Comparison of ENCODE assay signal across 29 cellular contexts in the genomic region with DNA sequence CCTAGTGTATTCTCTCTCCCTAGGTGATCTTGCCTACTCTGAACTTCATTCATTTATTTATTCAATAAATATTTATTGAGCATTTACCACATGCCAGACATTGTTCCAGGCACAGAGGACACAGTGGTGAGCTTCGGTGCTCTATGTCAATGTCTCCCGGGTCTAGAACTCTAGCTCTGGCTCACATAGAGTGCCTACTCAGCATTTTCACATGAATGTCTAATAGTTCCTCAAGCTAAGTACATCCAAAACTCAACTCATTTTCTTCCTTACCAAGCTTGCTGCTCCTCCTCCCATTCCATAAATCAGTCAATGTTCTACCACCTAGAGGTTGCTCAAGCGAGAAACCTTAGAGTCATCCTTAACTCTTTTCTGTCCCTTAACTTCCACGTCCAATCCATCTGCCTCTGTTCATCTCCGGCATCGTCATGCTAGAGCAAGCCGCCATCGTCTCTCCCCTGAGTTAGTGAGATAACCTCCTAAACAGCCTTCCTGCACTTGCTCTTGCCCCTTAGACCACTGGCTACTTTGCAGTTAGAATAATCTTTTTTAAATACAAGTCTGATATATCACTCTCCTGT.
"Had no signal": no experiment of that assay in that cellular context is flagged by ENCODE, and none has a peak within 500 bp of the region (broad histone marks: within the 10 kb centered on the region; RNA-seq: fewer than 3 reads in every experiment).

No MANE protein-coding gene starts in this region.

- H3K9me3 ChIP-seq: ascending aorta, breast epithelium, colonic mucosa, esophagus squamous epithelium, heart left ventricle had no signal

- FAIRE-seq: endometrium, endothelial cell of umbilical vein, frontal cortex had no signal

- ATAC-seq: activated naive CD4-positive, alpha-beta T cell treated with anti-CD3 and anti-CD28 coated beads, Interleukin-2, amount 50 U/mL, for 72 hours; activated T-cell treated with anti-CD3 and anti-CD28 coated beads, Interleukin-2, amount 50 U/mL, for 72 hours; heart left ventricle had no signal

- H3K9me3 Mint-ChIP-seq: activated CD4-positive, alpha-beta memory T cell treated with anti-CD3 and anti-CD28 coated beads, Interleukin-2, amount 10 ng/mL, durations not matched to agents 7 days and 5 days; activated CD4-positive, alpha-beta T cell treated with anti-CD3 and anti-CD28 coated beads, Interleukin-2, amount 10 ng/mL, durations not matched to agents 7 days and 5 days; activated naive CD4-positive, alpha-beta T cell treated with anti-CD3 and anti-CD28 coated beads, Interleukin-2, amount 10 ng/mL, durations not matched to agents 7 days and 5 days; activated naive CD4-positive, alpha-beta T cell treated with anti-CD3 and anti-CD28 coated beads, Interleukin-2, amount 50 U/mL, for 72 hours; activated naive CD8-positive, alpha-beta T cell treated with anti-CD3 and anti-CD28 coated beads, Interleukin-2, amount 10 ng/mL, durations not matched to agents 7 days and 5 days; activated T-cell treated with anti-CD3 and anti-CD28 coated beads, Interleukin-2, amount 50 U/mL, for 24 hours; activated T-cell treated with anti-CD3 and anti-CD28 coated beads, Interleukin-2, amount 50 U/mL, for 72 hours had no signal

- H3K27me3 ChIP-seq: ascending aorta, cardiac muscle cell, colonic mucosa had no signal

- H3K4me1 Mint-ChIP-seq: activated CD4-positive, alpha-beta memory T cell treated with anti-CD3 and anti-CD28 coated beads, Interleukin-2, amount 10 ng/mL, durations not matched to agents 7 days and 5 days; activated CD4-positive, alpha-beta T cell treated with anti-CD3 and anti-CD28 coated beads, Interleukin-2, amount 10 ng/mL, durations not matched to agents 7 days and 5 days; activated naive CD4-positive, alpha-beta T cell treated with anti-CD3 and anti-CD28 coated beads, Interleukin-2, amount 10 ng/mL, durations not matched to agents 7 days and 5 days; activated naive CD8-positive, alpha-beta T cell treated with anti-CD3 and anti-CD28 coated beads, Interleukin-2, amount 10 ng/mL, durations not matched to agents 7 days and 5 days had no signal

- H3K4me3 ChIP-seq: ascending aorta, breast epithelium, cardiac muscle cell, colonic mucosa, esophagus squamous epithelium, heart left ventricle had no signal

- H3K4me1 ChIP-seq: ascending aorta, breast epithelium, esophagus squamous epithelium, heart left ventricle had no signal

- DNase-seq: activated CD4-positive, alpha-beta memory T cell treated with anti-CD3 and anti-CD28 coated beads, Interleukin-2, amount 10 ng/mL, durations not matched to agents 7 days and 5 days; activated CD4-positive, alpha-beta T cell treated with anti-CD3 and anti-CD28 coated beads for 1 hour; activated CD4-positive, alpha-beta T cell treated with anti-CD3 and anti-CD28 coated beads for 4 hours; activated CD4-positive, alpha-beta T cell treated with anti-CD3 and anti-CD28 coated beads, Interleukin-2, amount 10 ng/mL, durations not matched to agents 7 days and 5 days; activated CD4-positive, alpha-beta T cell treated with anti-CD3 and anti-CD28 coated beads, Interleukin-2, amount 50 U/mL, for 4 hours; activated CD8-positive, alpha-beta memory T cell treated with anti-CD3 and anti-CD28 coated beads, Interleukin-2, amount 50 U/mL, for 48 hours; activated gamma-delta T cell; activated naive CD4-positive, alpha-beta T cell; activated naive CD4-positive, alpha-beta T cell treated with anti-CD3 and anti-CD28 coated beads, Interleukin-2, amount 10 ng/mL, durations not matched to agents 7 days and 5 days; activated naive CD8-positive, alpha-beta T cell treated with anti-CD3 and anti-CD28 coated beads, Interleukin-2, amount 10 ng/mL, durations not matched to agents 7 days and 5 days; activated T-cell treated with anti-CD3 and anti-CD28 coated beads for 4 hours; activated T-cell treated with anti-CD3 and anti-CD28 coated beads, Interleukin-2, amount 50 U/mL, for 24 hours; activated T-cell treated with anti-CD3 and anti-CD28 coated beads, Interleukin-2, amount 50 U/mL, for 72 hours; central memory CD4-positive, alpha-beta T cell; cerebellar nuclear complex; colonic mucosa; effector CD8-positive, alpha-beta T cell; esophagus squamous epithelium; heart left ventricle; T-helper 2 cell had no signal

- H3K4me3 Mint-ChIP-seq: activated CD4-positive, alpha-beta memory T cell treated with anti-CD3 and anti-CD28 coated beads, Interleukin-2, amount 10 ng/mL, durations not matched to agents 7 days and 5 days; activated CD4-positive, alpha-beta T cell treated with anti-CD3 and anti-CD28 coated beads, Interleukin-2, amount 10 ng/mL, durations not matched to agents 7 days and 5 days; activated naive CD4-positive, alpha-beta T cell treated with anti-CD3 and anti-CD28 coated beads, Interleukin-2, amount 10 ng/mL, durations not matched to agents 7 days and 5 days; activated naive CD8-positive, alpha-beta T cell treated with anti-CD3 and anti-CD28 coated beads, Interleukin-2, amount 10 ng/mL, durations not matched to agents 7 days and 5 days; activated T-cell treated with anti-CD3 and anti-CD28 coated beads, Interleukin-2, amount 50 U/mL, for 24 hours; activated T-cell treated with anti-CD3 and anti-CD28 coated beads, Interleukin-2, amount 50 U/mL, for 72 hours; brain had no signal

- H3K36me3 ChIP-seq: ascending aorta, breast epithelium, cardiac muscle cell, colonic mucosa, esophagus squamous epithelium, heart left ventricle had no signal

- H3K27ac Mint-ChIP-seq: activated CD4-positive, alpha-beta memory T cell treated with anti-CD3 and anti-CD28 coated beads, Interleukin-2, amount 10 ng/mL, durations not matched to agents 7 days and 5 days; activated CD4-positive, alpha-beta T cell treated with anti-CD3 and anti-CD28 coated beads, Interleukin-2, amount 10 ng/mL, durations not matched to agents 7 days and 5 days; activated naive CD4-positive, alpha-beta T cell treated with anti-CD3 and anti-CD28 coated beads, Interleukin-2, amount 10 ng/mL, durations not matched to agents 7 days and 5 days; activated naive CD4-positive, alpha-beta T cell treated with anti-CD3 and anti-CD28 coated beads, Interleukin-2, amount 50 U/mL, for 72 hours; activated naive CD8-positive, alpha-beta T cell treated with anti-CD3 and anti-CD28 coated beads, Interleukin-2, amount 10 ng/mL, durations not matched to agents 7 days and 5 days; activated T-cell treated with anti-CD3 and anti-CD28 coated beads, Interleukin-2, amount 50 U/mL, for 24 hours; activated T-cell treated with anti-CD3 and anti-CD28 coated beads, Interleukin-2, amount 50 U/mL, for 72 hours; brain had no signal

- H3K27ac ChIP-seq: ascending aorta, breast epithelium, cardiac muscle cell, colonic mucosa, epithelial cell of prostate, esophagus squamous epithelium, heart left ventricle had no signal

- H3K27me3 Mint-ChIP-seq: activated CD4-positive, alpha-beta T cell treated with anti-CD3 and anti-CD28 coated beads, Interleukin-2, amount 10 ng/mL, durations not matched to agents 7 days and 5 days; activated naive CD4-positive, alpha-beta T cell treated with anti-CD3 and anti-CD28 coated beads, Interleukin-2, amount 10 ng/mL, durations not matched to agents 7 days and 5 days; activated T-cell treated with anti-CD3 and anti-CD28 coated beads, Interleukin-2, amount 50 U/mL, for 24 hours had no signal

- H3K36me3 Mint-ChIP-seq: activated naive CD4-positive, alpha-beta T cell treated with anti-CD3 and anti-CD28 coated beads, Interleukin-2, amount 10 ng/mL, durations not matched to agents 7 days and 5 days; activated naive CD4-positive, alpha-beta T cell treated with anti-CD3 and anti-CD28 coated beads, Interleukin-2, amount 50 U/mL, for 72 hours; activated naive CD8-positive, alpha-beta T cell treated with anti-CD3 and anti-CD28 coated beads, Interleukin-2, amount 10 ng/mL, durations not matched to agents 7 days and 5 days; brain had no signal
